ENCODE assay signal across 23 cellular contexts in genomic region chr7:142436601-142437000, GRCh38.
A peak's percentile ranks its signal among the peaks of the same experiment; 100 is the strongest.
DNase-seq lines count a peak whose midpoint lies in the region; ATAC-seq and TF ChIP-seq lines count a peak whose summit lies in the region.
"Had no signal": no experiment of that assay in that cellular context is flagged by ENCODE, and none has a peak within 500 bp of the region (broad histone marks: within the 10 kb centered on the region; RNA-seq: fewer than 3 reads in every experiment).

No MANE protein-coding gene starts in this region.

- H3K79me2 ChIP-seq in PC-3 (ENCODE audit: low read length), result no peaks in the 10 kb centered on the region

- peaks cover 7% of the 10 kb centered on the region for H3F3A ChIP-seq in PC-3 (ENCODE audit: low read length, unreplicated experiment)

- no peaks in the 10 kb centered on the region for H3K9me2 ChIP-seq in PC-3 (replicated peaks; ENCODE audit: low read length)

- intact Hi-C loops in PC-3 (cut with micrococcal nuclease) (no loop called here), stomach (cut with DNase I; ENCODE audit: low total_unique reads) (no loop called here)

- peaks cover 41% of the 10 kb centered on the region for H3K4me1 ChIP-seq in PC-3 (ENCODE audit: insufficient read depth, low read length)
- peaks cover 0 to 12% (median 0%) of the 10 kb centered on the region in 4 donors for H3K4me1 ChIP-seq in stomach
- H3K4me1 ChIP-seq: pancreas had no signal

- no TSS peak for BruUV-seq in PC-3 (replicated peaks; lab: Mats Ljungman, UMichigan)

- peak; percentile 55 for DNase-seq in AG20443 (ENCODE audit: low spot score)
- DNase-seq in GM13977 (ENCODE audit: low spot score), result peak; percentile 14
- no peak for DNase-seq in PC-3
- peak; percentile 10 for DNase-seq in fibroblast of pulmonary artery (ENCODE audit: low read depth)
- DNase-seq in stomach, result no peak
- no peak for DNase-seq in OCI-M1 (lab: John Stamatoyannopoulos, UW)
- DNase-seq: activated CD4-positive, alpha-beta T cell treated with anti-CD3 and anti-CD28 coated beads for 1 hour; activated CD8-positive, alpha-beta T cell treated with anti-CD3 and anti-CD28 coated beads for 36 hours; activated effector memory CD4-positive, alpha-beta T cell treated with Interleukin-2 at 50 U/mL for 16 hours; activated naive CD8-positive, alpha-beta T cell treated with anti-CD3 and anti-CD28 coated beads, Interleukin-2, amount 10 ng/mL, durations not matched to agents 7 days and 5 days; dorsolateral prefrontal cortex; lower lobe of right lung; MG63; mucosa of descending colon; NCI-H2029; NCI-H2227 treated with DMSO at 0.1 percent for 48 hours; NCI-H69; pancreas; right cardiac atrium; spleen; transverse colon had no signal

- H3K4me2 ChIP-seq in PC-3 (ENCODE audit: low read length), result no peak overlapping the region

- H3K36me3 ChIP-seq in PC-3 (ENCODE audit: low read depth, low read length) (no peaks in the 10 kb centered on the region), stomach (no peaks in the 10 kb centered on the region)
- H3K36me3 ChIP-seq: lower lobe of right lung, MG63, pancreas, spleen, transverse colon had no signal

- H3K4me3 ChIP-seq in PC-3 (ENCODE audit: low read length), result no peak overlapping the region
- no peak overlapping the region for H3K4me3 ChIP-seq in fibroblast of pulmonary artery (replicated peaks; ENCODE audit: low read depth, low read length)
- no peak overlapping the region for H3K4me3 ChIP-seq in stomach
- H3K4me3 ChIP-seq: dorsolateral prefrontal cortex, lower lobe of right lung, MG63, mucosa of descending colon, pancreas, spleen, transverse colon had no signal

- TF ChIP-seq CTCF in GM13977 (IDR thresholded peaks at IDR 0.05; ENCODE audit: extremely low read depth, insufficient read depth, missing control alignments) (no peak), PC-3 (conservative IDR thresholded peaks at IDR 0.05; ENCODE audit: low read depth, low read length) (no peak), fibroblast of pulmonary artery (IDR thresholded peaks at IDR 0.05; ENCODE audit: low read length, missing control alignments) (no peak), stomach (IDR thresholded peaks at IDR 0.05) (no peak)

- WGBS in stomach, 5 donors, result 60 to 82% (median 76%) methylated on average over 2 of the region's 2 CpGs

- H3K27ac ChIP-seq in PC-3 (ENCODE audit: low read length) (no peak overlapping the region), stomach (no peak overlapping the region)
- H3K27ac ChIP-seq: dorsolateral prefrontal cortex, lower lobe of right lung, pancreas, spleen, transverse colon had no signal

- CTCF ChIA-PET in PC-3 (lab: Charles Lee), result no interaction called here

- in situ Hi-C loops in GM13977 (cut with MboI; ENCODE audit: low pct_unique_long_range_greater_than_20kb, low sequenced_read_pairs, unreplicated experiment), result no loop called here

- no peaks in the 10 kb centered on the region for H4K20me1 ChIP-seq in PC-3 (ENCODE audit: low read length)

- peak; percentile 19; the same call in 1 of the 2 replicates for ATAC-seq in PC-3
- ATAC-seq in HG02642 (IDR thresholded peaks at IDR 0.05; ENCODE audit: poor library complexity, unreplicated experiment), result no peak
- ATAC-seq in GM18907 (IDR thresholded peaks at IDR 0.05; ENCODE audit: unreplicated experiment), result no peak
- ATAC-seq: activated CD8-positive, alpha-beta T cell treated with anti-CD3 and anti-CD28 coated beads for 36 hours; lower lobe of right lung; mucosa of descending colon; pancreas; right cardiac atrium had no signal

- H3K9ac ChIP-seq in PC-3 (ENCODE audit: low read length), result no peak overlapping the region

- H3K27me3 ChIP-seq in PC-3 (ENCODE audit: low read length) (no peaks in the 10 kb centered on the region), stomach (no peaks in the 10 kb centered on the region)
- H3K27me3 ChIP-seq: MG63, pancreas, transverse colon had no signal

- TF ChIP-seq POLR2A in stomach (IDR thresholded peaks at IDR 0.05), result no peak

- POLR2A ChIA-PET in PC-3 (lab: Charles Lee; ENCODE audit: unreplicated experiment), result no interaction called here

- no peak overlapping the region for H2AFZ ChIP-seq in PC-3 (ENCODE audit: low read length)

- H3K9me3 ChIP-seq in PC-3 (ENCODE audit: low read length) (no peaks in the 10 kb centered on the region), stomach (no peaks in the 10 kb centered on the region)
- H3K9me3 ChIP-seq: lower lobe of right lung, MG63, mucosa of descending colon, pancreas, spleen, transverse colon had no signal

- no peak for TF ChIP-seq EP300 in stomach (IDR thresholded peaks at IDR 0.05)

Comparison
In these comparisons a context has a peak if more than half of its experiments do, and no peak if none do; other contexts are left out.
1. DNase-seq: peak in AG20443 (single experiment), GM13977 (single experiment) and fibroblast of pulmonary artery (single experiment); none in PC-3 (single experiment), stomach (single experiment) and OCI-M1 (single experiment).